15 cellular contexts compared by ENCODE assay signal in genomic region chrX:132955710-132956109, GRCh38. TPM values are rescaled to one million over a fixed set of nuclear protein-coding genes. Genes with fewer than 3 reads are reported as not detected.
DNase-seq lines count a peak whose midpoint lies in the region; ATAC-seq and TF ChIP-seq lines count a peak whose summit lies in the region.
"Had no signal": no experiment of that assay in that cellular context is flagged by ENCODE, and none has a peak within 500 bp of the region (broad histone marks: within the 10 kb centered on the region; RNA-seq: fewer than 3 reads in every experiment).

No MANE protein-coding gene starts in this region.

- no peak overlapping the region for H3K27ac Mint-ChIP-seq in stimulated activated naive CD8-positive, alpha-beta T cell treated with anti-CD3 and anti-CD28 coated beads, Interleukin-15, amount 100 ng/mL, for 72 hours
- H3K27ac Mint-ChIP-seq in central memory CD8-positive, alpha-beta T cell (ENCODE audit: low read depth), result no peak overlapping the region
- H3K27ac Mint-ChIP-seq in naive B cell, result no peak overlapping the region

- intact Hi-C loops in vagina (cut with DNase I), result no loop called here

- H3K4me1 Mint-ChIP-seq in stimulated activated naive CD8-positive, alpha-beta T cell treated with anti-CD3 and anti-CD28 coated beads, Interleukin-15, amount 100 ng/mL, for 72 hours, result peaks cover 14% of the 10 kb centered on the region
- no peaks in the 10 kb centered on the region for H3K4me1 Mint-ChIP-seq in central memory CD8-positive, alpha-beta T cell
- peaks cover 0 to 13% (median 5%) of the 10 kb centered on the region in 3 donors for H3K4me1 Mint-ChIP-seq in naive B cell

- peak overlapping the region; percentile 41 for H3K4me3 ChIP-seq in vagina

- H3K36me3 ChIP-seq in vagina, result no peaks in the 10 kb centered on the region
- H3K36me3 ChIP-seq: esophagus muscularis mucosa, pancreas had no signal

- H3K9me3 ChIP-seq in vagina, result no peaks in the 10 kb centered on the region
- H3K9me3 ChIP-seq: esophagus muscularis mucosa, pancreas had no signal

- no peak overlapping the region for H3K27ac ChIP-seq in vagina
- H3K27ac ChIP-seq: esophagus muscularis mucosa, pancreas had no signal

- no peak for TF ChIP-seq POLR2A in vagina (IDR thresholded peaks at IDR 0.05)

- no peaks in the 10 kb centered on the region for H3K9me3 Mint-ChIP-seq in stimulated activated naive CD8-positive, alpha-beta T cell treated with anti-CD3 and anti-CD28 coated beads, Interleukin-15, amount 100 ng/mL, for 72 hours
- H3K9me3 Mint-ChIP-seq in central memory CD8-positive, alpha-beta T cell, result no peaks in the 10 kb centered on the region
- peaks cover 0 to 4% (median 0%) of the 10 kb centered on the region in 7 donors for H3K9me3 Mint-ChIP-seq in naive B cell

- no peak for TF ChIP-seq CTCF in vagina (IDR thresholded peaks at IDR 0.05)

- H3K27me3 ChIP-seq in vagina, result peaks cover 5% of the 10 kb centered on the region

- DNase-seq in stimulated activated naive CD8-positive, alpha-beta T cell treated with anti-CD3 and anti-CD28 coated beads, Interleukin-15, amount 100 ng/mL, for 72 hours, result no peak
- DNase-seq in stimulated activated naive CD8-positive, alpha-beta T cell treated with anti-CD3 and anti-CD28 coated beads, Interleukin-15, Interleukin-2, amounts not matched to agents 100 U/mL and 50 U/mL, for 24 hours, result no peak
- no peak for DNase-seq in central memory CD8-positive, alpha-beta T cell (ENCODE audit: low spot score in 2 of 2)
- DNase-seq in naive B cell (no peak), vagina (ENCODE audit: extremely low spot score in 2 of 2) (no peak), DMS 273 treated with DMSO at 0.1 percent for 48 hours (lab: John Stamatoyannopoulos, UW) (no peak), germinal center (ENCODE audit: low spot score) (no peak)
- DNase-seq in NK-92 treated with Interleukin-12 subunit alpha and Interleukin-12 subunit beta, amount 100 ng/mL, for 24 hours (lab: John Stamatoyannopoulos, UW), result no peak
- DNase-seq: activated CD8-positive, alpha-beta memory T cell treated with anti-CD3 and anti-CD28 coated beads, Interleukin-2, amount 50 U/mL, for 4 hours; C1 segment of cervical spinal cord; NCI-H226; RPMI8226; stimulated activated CD4-positive, alpha-beta T cell treated with anti-CD3 and anti-CD28 coated beads, Interleukin-2, amount 100 ng/mL, for 48 hours had no signal

- H3K27me3 Mint-ChIP-seq in stimulated activated naive CD8-positive, alpha-beta T cell treated with anti-CD3 and anti-CD28 coated beads, Interleukin-15, amount 100 ng/mL, for 72 hours, result peaks cover 54% of the 10 kb centered on the region
- H3K27me3 Mint-ChIP-seq in central memory CD8-positive, alpha-beta T cell, result peaks cover 20% of the 10 kb centered on the region
- peaks cover 24 to 51% (median 32%) of the 10 kb centered on the region in 3 donors for H3K27me3 Mint-ChIP-seq in naive B cell

- peak overlapping the region; percentile 41 to 67 for H3K4me3 Mint-ChIP-seq in stimulated activated naive CD8-positive, alpha-beta T cell treated with anti-CD3 and anti-CD28 coated beads, Interleukin-15, amount 100 ng/mL, for 72 hours
- H3K4me3 Mint-ChIP-seq in central memory CD8-positive, alpha-beta T cell, result peak overlapping the region; percentile 14
- peak overlapping the region in 5 of 8 donors; percentile 23 to 70 (median 59) for H3K4me3 Mint-ChIP-seq in naive B cell

- no peaks in the 10 kb centered on the region for H3K36me3 Mint-ChIP-seq in central memory CD8-positive, alpha-beta T cell (ENCODE audit: insufficient read depth)
- peaks cover 0 to 8% of the 10 kb centered on the region in 2 donors for H3K36me3 Mint-ChIP-seq in naive B cell

- no peaks in the 10 kb centered on the region for H3K4me1 ChIP-seq in vagina
- H3K4me1 ChIP-seq: pancreas had no signal

- ATAC-seq in stimulated activated naive CD8-positive, alpha-beta T cell treated with anti-CD3 and anti-CD28 coated beads, Interleukin-15, amount 100 ng/mL, for 72 hours, result no peak
- ATAC-seq in stimulated activated naive CD8-positive, alpha-beta T cell treated with anti-CD3 and anti-CD28 coated beads, Interleukin-15, Interleukin-2, amounts not matched to agents 100 U/mL and 50 U/mL, for 24 hours, result no peak
- ATAC-seq in central memory CD8-positive, alpha-beta T cell (replicated peaks; ENCODE audit: extremely low read depth, poor library complexity, severe bottlenecking), result no peak
- ATAC-seq in naive B cell (ENCODE audit: low read depth in 2 of 2), result no peak

RNA-seq across cellular contexts. Expression of gene HS6ST2, which starts 2.7 kb away (rescaled TPM):
- polyA plus RNA-seq in naive B cell (ENCODE audit: low read depth in 6 of 6), result not detected
- total RNA-seq in vagina, result 0.74 TPM
